20 cellular contexts compared by ENCODE assay signal in genomic region chr6:1619106-1619665, GRCh38. TPM values are rescaled to one million over a fixed set of nuclear protein-coding genes. Genes with fewer than 3 reads are reported as not detected.
DNase-seq lines count a peak whose midpoint lies in the region; ATAC-seq, FAIRE-seq and TF ChIP-seq lines count a peak whose summit lies in the region.
"Had no signal": no experiment of that assay in that cellular context is flagged by ENCODE, and none has a peak within 500 bp of the region (broad histone marks: within the 10 kb centered on the region; RNA-seq: fewer than 3 reads in every experiment).

No MANE protein-coding gene starts in this region.

- H3K9me3 Mint-ChIP-seq in neural progenitor cell, result no peaks in the 10 kb centered on the region
- H3K9me3 Mint-ChIP-seq in CD8-positive, alpha-beta memory T cell, result no peaks in the 10 kb centered on the region
- H3K9me3 Mint-ChIP-seq: T-helper 2 cell treated with Interferon-gamma antibody and Interleukin-4, amounts not matched to agents 5 μg/mL and 100 μg/mL, for 36 hours had no signal

- no peaks in the 10 kb centered on the region for H3K36me3 ChIP-seq in endothelial cell of umbilical vein (ENCODE audit: control insufficient read depth in 2 of 2, extremely low read depth in 1 of 2, insufficient read depth in 2 of 2, low read length in 2 of 2)
- no peaks in the 10 kb centered on the region for H3K36me3 ChIP-seq in neural progenitor cell
- peaks cover 4 to 18% (median 5%) of the 10 kb centered on the region in 3 donors for H3K36me3 ChIP-seq in tibial artery
- H3K36me3 ChIP-seq in ovary, result no peaks in the 10 kb centered on the region
- no peaks in the 10 kb centered on the region for H3K36me3 ChIP-seq in CD8-positive, alpha-beta memory T cell (ENCODE audit: insufficient read depth, low read length)
- H3K36me3 ChIP-seq: BE2C, brain microvascular endothelial cell, lower lobe of right lung had no signal

- FAIRE-seq in endothelial cell of umbilical vein (lab: Jason Lieb, UNC), result no peak

- peak overlapping the region; percentile 2 for H3K27ac ChIP-seq in endothelial cell of umbilical vein (ENCODE audit: insufficient read depth, low read depth, low read length)
- no peak overlapping the region for H3K27ac ChIP-seq in neural progenitor cell
- peak overlapping the region; percentile 91 to 98 for H3K27ac ChIP-seq in tibial artery
- no peak overlapping the region for H3K27ac ChIP-seq in ovary
- H3K27ac ChIP-seq in CD8-positive, alpha-beta memory T cell (ENCODE audit: low read depth, low read length), result no peak overlapping the region
- H3K27ac ChIP-seq: brain microvascular endothelial cell, lower lobe of right lung, SJSA1 had no signal

- CTCF ChIA-PET in endothelial cell of umbilical vein (lab: Charles Lee), result interaction anchor here (1.4 kb wide), 2 partner anchors 7 to 485 kb away, joined by 3 to 4 read pairs; no protein-coding TSS in a partner anchor
- CTCF ChIA-PET in CD8-positive, alpha-beta memory T cell (lab: Charles Lee), result no interaction called here

- TF ChIP-seq CTCF in endothelial cell of umbilical vein (IDR thresholded peaks at IDR 0.05; ENCODE audit: extremely low read depth in 1 of 2, insufficient read depth in 1 of 2, low read depth in 1 of 2, low read length in 2 of 2) (no peak), neural progenitor cell (IDR thresholded peaks at IDR 0.05) (no peak), tibial artery (IDR thresholded peaks at IDR 0.05) (no peak), ovary (IDR thresholded peaks at IDR 0.05) (no peak)

- H3K4me3 Mint-ChIP-seq in T-helper 17 cell, result peak overlapping the region; percentile 39
- H3K4me3 Mint-ChIP-seq in neural progenitor cell, result no peak overlapping the region
- no peak overlapping the region for H3K4me3 Mint-ChIP-seq in CD8-positive, alpha-beta memory T cell
- H3K4me3 Mint-ChIP-seq: T-helper 2 cell treated with Interferon-gamma antibody and Interleukin-4, amounts not matched to agents 5 μg/mL and 100 μg/mL, for 36 hours had no signal

- intact Hi-C loops in endothelial cell of umbilical vein (cut with micrococcal nuclease), result loop anchor here (5.0 to 10.0 kb wide), 3 partner anchors 408 to 1446 kb away; partner anchors contain the start of gene RIPK1
- intact Hi-C loops in tibial artery (cut with DNase I; ENCODE audit: low total_unique reads), result loop anchor here (2.0 to 5.0 kb wide), 3 partner anchors 73 to 482 kb away; no protein-coding TSS in a partner anchor
- intact Hi-C loops in ovary (cut with DNase I), result loop anchor here in 1 of 4 donors (10.0 kb wide), 1 partner anchor 216 kb away; no protein-coding TSS in a partner anchor

- H3K9ac ChIP-seq in endothelial cell of umbilical vein (replicated peaks; ENCODE audit: extremely low read depth, insufficient read depth, low read length) (peak overlapping the region; percentile 1), neural progenitor cell (no peak overlapping the region)

- no peak for TF ChIP-seq POLR2A in endothelial cell of umbilical vein (IDR thresholded peaks at IDR 0.05; ENCODE audit: low read depth, low read length)
- no peak for TF ChIP-seq POLR2A in ovary (IDR thresholded peaks at IDR 0.05)

- no TSS peak for BruUV-seq in endothelial cell of umbilical vein (replicated peaks; lab: Mats Ljungman, UMichigan)

- no peak for TF ChIP-seq EP300 in ovary (IDR thresholded peaks at IDR 0.05)

- no peak overlapping the region for H3K27ac Mint-ChIP-seq in T-helper 17 cell
- H3K27ac Mint-ChIP-seq in neural progenitor cell, result no peak overlapping the region
- no peak overlapping the region for H3K27ac Mint-ChIP-seq in CD8-positive, alpha-beta memory T cell
- H3K27ac Mint-ChIP-seq: T-helper 2 cell treated with Interferon-gamma antibody and Interleukin-4, amounts not matched to agents 5 μg/mL and 100 μg/mL, for 36 hours had no signal

- H2AFZ ChIP-seq in endothelial cell of umbilical vein (ENCODE audit: low read depth, low read length) (no peak overlapping the region), neural progenitor cell (replicated peaks) (no peak overlapping the region)

- 80 to 82% (median 81%) methylated on average over 34 to 37 of the region's 37 CpGs for WGBS in ovary, 3 donors

- no peaks in the 10 kb centered on the region for H3K9me1 ChIP-seq in endothelial cell of umbilical vein (replicated peaks; ENCODE audit: control insufficient read depth, extremely low read depth, insufficient read depth, low read length)

- H3K4me2 ChIP-seq in endothelial cell of umbilical vein (ENCODE audit: insufficient read depth, low read length), result no peak overlapping the region
- peak overlapping the region; percentile 74 for H3K4me2 ChIP-seq in neural progenitor cell

- H3K27me3 Mint-ChIP-seq in T-helper 17 cell, result peaks cover 47% of the 10 kb centered on the region
- peaks cover 65% of the 10 kb centered on the region for H3K27me3 Mint-ChIP-seq in neural progenitor cell (ENCODE audit: insufficient read depth, low read depth)
- peaks cover 58 to 67% of the 10 kb centered on the region in 2 donors for H3K27me3 Mint-ChIP-seq in CD8-positive, alpha-beta memory T cell

- POLR2A ChIA-PET in endothelial cell of umbilical vein (lab: Charles Lee), result no interaction called here
- POLR2A ChIA-PET in CD8-positive, alpha-beta memory T cell (lab: Charles Lee), result no interaction called here

- peaks cover 24% of the 10 kb centered on the region for H3K79me2 ChIP-seq in endothelial cell of umbilical vein (ENCODE audit: control insufficient read depth, insufficient read depth, low read length)
- no peaks in the 10 kb centered on the region for H3K79me2 ChIP-seq in neural progenitor cell (ENCODE audit: low read depth)

- H3K9me3 ChIP-seq in T-helper 17 cell (ENCODE audit: control insufficient read depth, low read length, poor library complexity, severe bottlenecking) (no peaks in the 10 kb centered on the region), endothelial cell of umbilical vein (replicated peaks; ENCODE audit: control insufficient read depth, insufficient read depth, low read length) (no peaks in the 10 kb centered on the region), neural progenitor cell (ENCODE audit: low read depth) (no peaks in the 10 kb centered on the region), tibial artery (no peaks in the 10 kb centered on the region), ovary (no peaks in the 10 kb centered on the region)
- H3K9me3 ChIP-seq in CD8-positive, alpha-beta memory T cell (ENCODE audit: low read length), result no peaks in the 10 kb centered on the region
- H3K9me3 ChIP-seq: BE2C, lower lobe of right lung, SJSA1 had no signal

- H3K4me1 ChIP-seq in endothelial cell of umbilical vein (ENCODE audit: control insufficient read depth, extremely low read depth, insufficient read depth, low read length), result peaks cover 45% of the 10 kb centered on the region
- H3K4me1 ChIP-seq in neural progenitor cell, result peaks cover 9% of the 10 kb centered on the region
- H3K4me1 ChIP-seq in tibial artery, result peaks cover 0 to 51% (median 27%) of the 10 kb centered on the region in 4 donors
- peaks cover 1% of the 10 kb centered on the region for H3K4me1 ChIP-seq in ovary (ENCODE audit: insufficient read depth)
- no peaks in the 10 kb centered on the region for H3K4me1 ChIP-seq in CD8-positive, alpha-beta memory T cell (ENCODE audit: insufficient read depth, low read length)
- H3K4me1 ChIP-seq: BE2C had no signal

- no peaks in the 10 kb centered on the region for H4K20me1 ChIP-seq in endothelial cell of umbilical vein (replicated peaks; ENCODE audit: control insufficient read depth, extremely low read depth, insufficient read depth, low read length)
- peaks cover 91% of the 10 kb centered on the region for H4K20me1 ChIP-seq in neural progenitor cell (ENCODE audit: low read depth)

- H3F3A ChIP-seq in neural progenitor cell (ENCODE audit: low read depth), result peaks cover 31% of the 10 kb centered on the region

- ATAC-seq in T-helper 17 cell, result no peak

- H3K36me3 Mint-ChIP-seq in T-helper 17 cell (ENCODE audit: low read depth), result peaks cover 8% of the 10 kb centered on the region
- H3K36me3 Mint-ChIP-seq in neural progenitor cell, result no peaks in the 10 kb centered on the region
- H3K36me3 Mint-ChIP-seq in CD8-positive, alpha-beta memory T cell, result peaks cover 2 to 19% (median 18%) of the 10 kb centered on the region in 3 donors

- no peaks in the 10 kb centered on the region for H3K27me3 ChIP-seq in endothelial cell of umbilical vein (ENCODE audit: control insufficient read depth in 2 of 2, insufficient read depth in 2 of 2, low read length in 2 of 2)
- H3K27me3 ChIP-seq in neural progenitor cell, result peaks cover 100% of the 10 kb centered on the region
- no peaks in the 10 kb centered on the region for H3K27me3 ChIP-seq in tibial artery
- no peaks in the 10 kb centered on the region for H3K27me3 ChIP-seq in ovary
- peaks cover 19% of the 10 kb centered on the region for H3K27me3 ChIP-seq in CD8-positive, alpha-beta memory T cell (ENCODE audit: insufficient read depth, low read length, poor library complexity, severe bottlenecking)
- H3K27me3 ChIP-seq: SJSA1 had no signal

- peaks cover 7% of the 10 kb centered on the region for H3K4me1 Mint-ChIP-seq in T-helper 17 cell
- peaks cover 3% of the 10 kb centered on the region for H3K4me1 Mint-ChIP-seq in neural progenitor cell
- H3K4me1 Mint-ChIP-seq in CD8-positive, alpha-beta memory T cell, result peaks cover 0 to 3% (median 2%) of the 10 kb centered on the region in 3 donors

- dilution Hi-C loops in endothelial cell of umbilical vein (cut with MboI; ENCODE audit: extremely low pct_ligation_motif_present, low sequenced_read_pairs), result loop anchor here (25.0 kb wide), 1 partner anchor 493 kb away; no protein-coding TSS in a partner anchor

- DNase-seq in T-helper 17 cell (no peak), endothelial cell of umbilical vein (ENCODE audit: low read depth, low spot score) (peak; percentile 37), neural progenitor cell (ENCODE audit: low spot score) (no peak), tibial artery (peak in 1 of 2 donors; percentile 76), ovary (no peak), LoVo (ENCODE audit: low spot score) (no peak)
- DNase-seq in CD8-positive, alpha-beta memory T cell, result no peak
- DNase-seq: activated CD4-positive, alpha-beta T cell treated with anti-CD3 and anti-CD28 coated beads for 1 hour; activated CD8-positive, alpha-beta memory T cell treated with anti-CD3 and anti-CD28 coated beads, Interleukin-2, amount 50 U/mL, for 48 hours; activated naive CD4-positive, alpha-beta T cell; BE2C; brain microvascular endothelial cell; DMS 273 treated with DMSO at 0.1 percent for 48 hours; HCEC 1CT; lower lobe of right lung; naive B cell; NCI-H146; stimulated activated CD4-positive, alpha-beta T cell treated with anti-CD3 and anti-CD28 coated beads, Interleukin-1b, Interleukin-23, amount 100 ng/mL, for 48 hours had no signal

- no peak overlapping the region for H3K4me3 ChIP-seq in endothelial cell of umbilical vein (replicated peaks in 1 of 3; ENCODE audit: insufficient read depth in 1 of 3, low read depth in 1 of 3, low read length in 3 of 3)
- H3K4me3 ChIP-seq in neural progenitor cell, result peak overlapping the region; percentile 34
- peak overlapping the region; percentile 91 to 93 for H3K4me3 ChIP-seq in tibial artery
- H3K4me3 ChIP-seq in ovary, result no peak overlapping the region
- no peak overlapping the region for H3K4me3 ChIP-seq in CD8-positive, alpha-beta memory T cell (ENCODE audit: low read length)
- H3K4me3 ChIP-seq: SJSA1 had no signal

RNA-seq across cellular contexts. Expression of gene FOXC1, which starts 9.5 kb away (rescaled TPM):
- total RNA-seq in T-helper 17 cell (under 1 TPM in 1 of 2 donors, not detected in 1; 0.21 TPM), endothelial cell of umbilical vein (15.9 and 16.4 TPM in 2 replicates), neural progenitor cell (ENCODE audit: low replicate concordance) (0.09 and 0.45 TPM in 2 replicates), ovary (10 to 100 TPM in 1 of 7 donors, 1 to 10 TPM in 6; 4.3 to 15.9 (median 5.8) TPM)
- polyA plus RNA-seq in endothelial cell of umbilical vein (6.4 and 7.2 TPM in 2 replicates), ovary (10 to 100 TPM in 1 of 2 donors, 1 to 10 TPM in 1; 6.5 to 21.2 TPM)
- polyA plus RNA-seq in endothelial cell of umbilical vein (2011; cell fraction: cytosol; rRNA removed), result 4.8 and 4.9 TPM in 2 replicates
- polyA plus RNA-seq in endothelial cell of umbilical vein (2011; cell fraction: nucleus; rRNA removed), result 7.4 and 11.8 TPM in 2 replicates
- polyA plus RNA-seq in endothelial cell of umbilical vein (2012), result 3.0 and 4.0 TPM in 2 replicates
- 5.5 and 6.8 TPM in 2 replicates for polyA minus RNA-seq in endothelial cell of umbilical vein
- 23.5 TPM for polyA minus RNA-seq in endothelial cell of umbilical vein (2011; cell fraction: cytosol; rRNA and poly(A)+ RNA removed)
- polyA minus RNA-seq in endothelial cell of umbilical vein (2011; cell fraction: nucleus; rRNA and poly(A)+ RNA removed), result 8.4 and 8.6 TPM in 2 replicates
- total RNA-seq in CD8-positive, alpha-beta memory T cell, result not detected
- polyA plus RNA-seq in CD8-positive, alpha-beta memory T cell, result not detected

Comparison
In these comparisons a context has a peak if more than half of its experiments do, and no peak if none do; other contexts are left out.
1. H3K27ac ChIP-seq: peak in endothelial cell of umbilical vein (single experiment) and tibial artery (2 of 2); none in neural progenitor cell (single experiment), ovary (0 of 2) and CD8-positive, alpha-beta memory T cell (single experiment).
2. H3K4me3 ChIP-seq: peak in neural progenitor cell (single experiment) and tibial artery (2 of 2); none in endothelial cell of umbilical vein (0 of 3), ovary (single experiment) and CD8-positive, alpha-beta memory T cell (single experiment).